In genomic region chr4:75289843-75290616, GRCh38 we compare ENCODE assay signal across 8 cellular contexts.
DNase-seq lines count a peak whose midpoint lies in the region; ATAC-seq and TF ChIP-seq lines count a peak whose summit lies in the region.

No MANE protein-coding gene starts in this region.

- H2AK5ac ChIP-seq in neuronal stem cell (ENCODE audit: low read depth, low read length): no peak overlapping the region

- DNase-seq in ACHN (peak; percentile 22), NCI-H146 treated with DMSO at 0.1 percent for 48 hours (lab: John Stamatoyannopoulos, UW; ENCODE audit: unreplicated experiment) (peak; percentile 88), mammary epithelial cell (peak; percentile 7), neuronal stem cell (ENCODE audit: low spot score) (peak; percentile 14)
- no peak for DNase-seq in activated T-cell treated with anti-CD3 and anti-CD28 coated beads, Interleukin-2, amount 50 U/mL, for 1 hour
- no peak for DNase-seq in activated CD4-positive, CD25-positive, alpha-beta regulatory T cell (lab: John Stamatoyannopoulos, UW)

- no peaks in the 10 kb centered on the region for H3K79me1 ChIP-seq in neuronal stem cell (ENCODE audit: low read depth, low read length)

- H3K23ac ChIP-seq in neuronal stem cell (ENCODE audit: low read depth, low read length, poor library complexity): no peak overlapping the region

- TF ChIP-seq CTCF in mammary epithelial cell (conservative IDR thresholded peaks at IDR 0.05 in 1 of 2, IDR thresholded peaks at IDR 0.05 in 1 of 2; ENCODE audit: extremely low read depth in 1 of 2, insufficient read depth in 1 of 2, low read depth in 1 of 2, low read length in 2 of 2): peak; percentile 41 to 54

- H4K8ac ChIP-seq in neuronal stem cell (ENCODE audit: low read depth, low read length): no peak overlapping the region

- no peak overlapping the region for H4K91ac ChIP-seq in neuronal stem cell (ENCODE audit: low read depth, low read length, poor library complexity)

- no peak overlapping the region for H2BK120ac ChIP-seq in neuronal stem cell (ENCODE audit: low read depth, low read length)

- in situ Hi-C loops in ACHN (cut with HindIII; ENCODE audit: low pct_ligation_motif_present, low pct_unique_long_range_greater_than_20kb, low sequenced_read_pairs) (no loop called here), mammary epithelial cell (cut with MboI; ENCODE audit: low sequenced_read_pairs in 2 of 2) (no loop called here)

- H3K4me3 ChIP-seq in mammary epithelial cell (replicated peaks in 1 of 3; ENCODE audit: insufficient read depth in 1 of 3, low read depth in 2 of 3, low read length in 3 of 3) (no peak overlapping the region), neuronal stem cell (ENCODE audit: low read length in 2 of 2) (no peak overlapping the region)

- H2BK5ac ChIP-seq in neuronal stem cell (ENCODE audit: low read length): no peak overlapping the region

- H3K36me3 ChIP-seq in mammary epithelial cell (ENCODE audit: insufficient read depth, low read length) (no peaks in the 10 kb centered on the region), neuronal stem cell (replicated peaks in 1 of 2; ENCODE audit: control insufficient read depth in 2 of 2, insufficient read depth in 2 of 2, low read length in 2 of 2) (no peaks in the 10 kb centered on the region)

- peak; percentile 73 for ATAC-seq in GM19035 (IDR thresholded peaks at IDR 0.05; ENCODE audit: unreplicated experiment)
- ATAC-seq in GM21786 (IDR thresholded peaks at IDR 0.05; ENCODE audit: unreplicated experiment): no peak

- dilution Hi-C loops in mammary epithelial cell (cut with HindIII; ENCODE audit: low sequenced_read_pairs): no loop called here

- H3K9me3 ChIP-seq in mammary epithelial cell (replicated peaks; ENCODE audit: insufficient read depth, low read length): no peaks in the 10 kb centered on the region
- no peaks in the 10 kb centered on the region for H3K9me3 ChIP-seq in neuronal stem cell (replicated peaks in 1 of 2; ENCODE audit: control insufficient read depth in 2 of 2, insufficient read depth in 1 of 2, low read depth in 1 of 2, low read length in 2 of 2)

- H3K4me2 ChIP-seq in mammary epithelial cell (ENCODE audit: insufficient read depth, low read depth, low read length) (no peak overlapping the region), neuronal stem cell (ENCODE audit: insufficient read depth, low read length, poor library complexity, severe bottlenecking) (no peak overlapping the region)

- H3K18ac ChIP-seq in neuronal stem cell (ENCODE audit: low read length): no peak overlapping the region

- no peak overlapping the region for H2AFZ ChIP-seq in mammary epithelial cell (ENCODE audit: low read depth, low read length)
- H2AFZ ChIP-seq in neuronal stem cell (ENCODE audit: low read length): no peak overlapping the region

- H3K79me2 ChIP-seq in mammary epithelial cell (ENCODE audit: insufficient read depth, low read length): no peaks in the 10 kb centered on the region

- 33% methylated on average over 7 of the region's 7 CpGs for WGBS in mammary epithelial cell (ENCODE audit: low coverage, missing lambda C conversion rate)
- no CpG with 5 or more reads among the region's 7 CpGs for WGBS in neuronal stem cell (ENCODE audit: extremely low coverage in 2 of 2, insufficient read length in 2 of 2, insufficient replicate concordance in 1 of 2), 2 donors

- intact Hi-C loops in mammary epithelial cell (cut with micrococcal nuclease): loop anchor here (1.0 kb wide), 2 partner anchors 358 to 416 kb away; no protein-coding TSS in a partner anchor

- no TSS peak for BruUV-seq in mammary epithelial cell (replicated peaks; lab: Mats Ljungman, UMichigan)

- no peak overlapping the region for H2BK15ac ChIP-seq in neuronal stem cell (ENCODE audit: low read length)

- H3K14ac ChIP-seq in neuronal stem cell (ENCODE audit: low read length): no peak overlapping the region

- H3K4ac ChIP-seq in neuronal stem cell (ENCODE audit: low read length): no peak overlapping the region

- no peaks in the 10 kb centered on the region for H4K20me1 ChIP-seq in mammary epithelial cell (ENCODE audit: insufficient read depth, low read length)

- H2BK12ac ChIP-seq in neuronal stem cell (ENCODE audit: low read length): no peak overlapping the region

- H3K27ac ChIP-seq in mammary epithelial cell (ENCODE audit: insufficient read depth, low read depth, low read length) (no peak overlapping the region), neuronal stem cell (replicated peaks; ENCODE audit: low read length) (no peak overlapping the region)

- CTCF ChIA-PET in mammary epithelial cell (lab: Charles Lee; ENCODE audit: low non-redundant PET): interaction anchor here (0.6 to 0.7 kb wide), 2 partner anchors 320 to 416 kb away, joined by 3 to 4 read pairs; no protein-coding TSS in a partner anchor

- H3K4me1 ChIP-seq in mammary epithelial cell (ENCODE audit: insufficient read depth, low read length): no peaks in the 10 kb centered on the region
- H3K4me1 ChIP-seq in neuronal stem cell (ENCODE audit: control insufficient read depth in 2 of 2, insufficient read depth in 1 of 2, low read depth in 1 of 2, low read length in 2 of 2): no peaks in the 10 kb centered on the region

- peaks cover 6% of the 10 kb centered on the region for H3K27me3 ChIP-seq in mammary epithelial cell (ENCODE audit: insufficient read depth, low read length)
- no peaks in the 10 kb centered on the region for H3K27me3 ChIP-seq in neuronal stem cell (ENCODE audit: control insufficient read depth in 3 of 3, insufficient read depth in 3 of 3, low read depth in 1 of 3, low read length in 3 of 3)

- H3K9ac ChIP-seq in mammary epithelial cell (ENCODE audit: insufficient read depth, low read length) (no peak overlapping the region), neuronal stem cell (ENCODE audit: low read depth, low read length, poor library complexity) (no peak overlapping the region)

Comparison
In these comparisons a context has a peak if more than half of its experiments do, and no peak if none do; other contexts are left out.
1. DNase-seq: peak in ACHN (single experiment), NCI-H146 treated with DMSO at 0.1 percent for 48 hours (single experiment), mammary epithelial cell (single experiment) and neuronal stem cell (single experiment); none in activated T-cell treated with anti-CD3 and anti-CD28 coated beads, Interleukin-2, amount 50 U/mL, for 1 hour (single experiment) and activated CD4-positive, CD25-positive, alpha-beta regulatory T cell (0 of 4).